In genomic region chr10:110436554-110437350, GRCh38 we compare ENCODE assay signal across 2 cellular contexts.
TF ChIP-seq lines count a peak whose summit lies in the region.

No MANE protein-coding gene starts in this region.

TF ChIP-seq in liver, 16 proteins besides CTCF, POLR2A, EP300 and RAD21 (continued from another document):
- TF ChIP-seq ATF3 (IDR thresholded peaks at IDR 0.05) (no peak), HNF4G (IDR thresholded peaks at IDR 0.05) (peak; percentile 37), FOXA2 (IDR thresholded peaks at IDR 0.05) (no peak), GABPA (IDR thresholded peaks at IDR 0.05 in 1 of 2, conservative IDR thresholded peaks at IDR 0.05 in 1 of 2) (no peak), YY1 (IDR thresholded peaks at IDR 0.05) (no peak), JUND (IDR thresholded peaks at IDR 0.05) (no peak), REST (IDR thresholded peaks at IDR 0.05) (no peak), MAX (IDR thresholded peaks at IDR 0.05) (no peak), RXRA (IDR thresholded peaks at IDR 0.05) (peak; percentile 70 to 82), NR2F2 (IDR thresholded peaks at IDR 0.05) (no peak), FOXA1 (IDR thresholded peaks at IDR 0.05) (no peak)
TF ChIP-seq in liver: peak in this region for 4.

TF ChIP-seq in HepG2, 621 proteins besides CTCF, POLR2A, EP300 and RAD21 (continued from another document):
- TF ChIP-seq FOXA1 (IDR thresholded peaks at IDR 0.05) (no peak), FOXA1 (CRISPR knock-in tag; IDR thresholded peaks at IDR 0.05) (no peak), ZNF563 (CRISPR knock-in tag; IDR thresholded peaks at IDR 0.05) (no peak), NFE2 (CRISPR knock-in tag; IDR thresholded peaks at IDR 0.05) (no peak), ATF4 (CRISPR knock-in tag; IDR thresholded peaks at IDR 0.05) (no peak), ZNF530 (CRISPR knock-in tag; IDR thresholded peaks at IDR 0.05; ENCODE audit: low read depth) (no peak), ZNF543 (CRISPR knock-in tag; IDR thresholded peaks at IDR 0.05) (no peak), ETV6 (CRISPR knock-in tag; conservative IDR thresholded peaks at IDR 0.05) (no peak)
